Comparison of ENCODE assay signal across 40 cellular contexts in genomic region chr1:105964879-105965278, GRCh38.
"Had no signal": no experiment of that assay in that cellular context is flagged by ENCODE, and none has a peak within 500 bp of the region (broad histone marks: within the 10 kb centered on the region; RNA-seq: fewer than 3 reads in every experiment).

No MANE protein-coding gene starts in this region.

- H3K27me3 Mint-ChIP-seq: activated naive CD4-positive, alpha-beta T cell treated with anti-CD3 and anti-CD28 coated beads, Interleukin-2, amount 10 ng/mL, durations not matched to agents 7 days and 5 days; activated naive CD4-positive, alpha-beta T cell treated with anti-CD3 and anti-CD28 coated beads, Interleukin-2, amount 50 U/mL, for 24 hours; activated naive CD8-positive, alpha-beta T cell; activated naive CD8-positive, alpha-beta T cell treated with anti-CD3 and anti-CD28 coated beads for 36 hours; activated naive CD8-positive, alpha-beta T cell treated with anti-CD3 and anti-CD28 coated beads, Interleukin-2, amount 10 ng/mL, durations not matched to agents 7 days and 5 days; activated naive CD8-positive, alpha-beta T cell treated with anti-CD3 and anti-CD28 coated beads, Interleukin-2, amount 50 U/mL, for 24 hours; activated T-cell treated with anti-CD3 and anti-CD28 coated beads, Interleukin-2, amount 50 U/mL, for 24 hours; activated T-helper 17 cell treated with anti-CD3 and anti-CD28 coated beads, Interleukin-2, amount 50 U/mL, for 72 hours; brain; central memory CD8-positive, alpha-beta T cell had no signal

- H3K27ac Mint-ChIP-seq: activated naive CD4-positive, alpha-beta T cell treated with anti-CD3 and anti-CD28 coated beads for 36 hours; activated naive CD4-positive, alpha-beta T cell treated with anti-CD3 and anti-CD28 coated beads, Interleukin-2, amount 10 ng/mL, durations not matched to agents 7 days and 5 days; activated naive CD4-positive, alpha-beta T cell treated with anti-CD3 and anti-CD28 coated beads, Interleukin-2, amount 50 U/mL, for 24 hours; activated naive CD4-positive, alpha-beta T cell treated with anti-CD3 and anti-CD28 coated beads, Interleukin-2, amount 50 U/mL, for 72 hours; activated naive CD8-positive, alpha-beta T cell; activated naive CD8-positive, alpha-beta T cell treated with anti-CD3 and anti-CD28 coated beads for 36 hours; activated naive CD8-positive, alpha-beta T cell treated with anti-CD3 and anti-CD28 coated beads, Interleukin-2, amount 10 ng/mL, durations not matched to agents 7 days and 5 days; activated naive CD8-positive, alpha-beta T cell treated with anti-CD3 and anti-CD28 coated beads, Interleukin-2, amount 50 U/mL, for 24 hours; activated T-cell treated with anti-CD3 and anti-CD28 coated beads, Interleukin-2, amount 50 U/mL, for 24 hours; activated T-cell treated with anti-CD3 and anti-CD28 coated beads, Interleukin-2, amount 50 U/mL, for 72 hours; activated T-helper 1 cell treated with anti-CD3 and anti-CD28 coated beads, Interleukin-12 subunit alpha, Interleukin-12 subunit beta, Interleukin-2, Interleukin-4 antibody, amounts not matched to agents 30 ng/mL and 10 ng/mL and 1 ng/mL, durations not matched to agents 14 hours and 24 hours and 36 hours; activated T-helper 17 cell treated with anti-CD3 and anti-CD28 coated beads, Interleukin-2, amount 50 U/mL, for 72 hours; activated T-helper 2 cell treated with anti-CD3 and anti-CD28 coated beads, Interferon-gamma antibody, Interleukin-2, Interleukin-4, amounts not matched to agents 10 μg/mL and 5 μg/mL and 100 μg/mL, durations not matched to agents 14 hours and 24 hours and 36 hours; brain had no signal

- H3K4me3 ChIP-seq: adrenal gland, ascending aorta, body of pancreas, breast epithelium, cardiac muscle cell had no signal

- ATAC-seq: activated naive CD4-positive, alpha-beta T cell treated with anti-CD3 and anti-CD28 coated beads, Interleukin-2, amount 50 U/mL, for 72 hours; activated naive CD8-positive, alpha-beta T cell treated with anti-CD3 and anti-CD28 coated beads, Interleukin-2, amount 50 U/mL, for 24 hours; activated T-cell treated with anti-CD3 and anti-CD28 coated beads, Interleukin-2, amount 50 U/mL, for 4 hours; activated T-cell treated with anti-CD3 and anti-CD28 coated beads, Interleukin-2, amount 50 U/mL, for 72 hours; activated T-helper 17 cell treated with anti-CD3 and anti-CD28 coated beads, Interleukin-2, amount 50 U/mL, for 72 hours; body of pancreas had no signal

- H3K36me3 ChIP-seq: adrenal gland, ascending aorta, brain microvascular endothelial cell, breast epithelium, cardiac muscle cell had no signal

- FAIRE-seq: astrocyte, bronchial epithelial cell had no signal

- H3K4me1 ChIP-seq: adrenal gland, ascending aorta, body of pancreas, breast epithelium had no signal

- H3K4me1 Mint-ChIP-seq: activated naive CD4-positive, alpha-beta T cell treated with anti-CD3 and anti-CD28 coated beads, Interleukin-2, amount 10 ng/mL, durations not matched to agents 7 days and 5 days; activated naive CD4-positive, alpha-beta T cell treated with anti-CD3 and anti-CD28 coated beads, Interleukin-2, amount 50 U/mL, for 24 hours; activated naive CD8-positive, alpha-beta T cell treated with anti-CD3 and anti-CD28 coated beads for 36 hours; activated naive CD8-positive, alpha-beta T cell treated with anti-CD3 and anti-CD28 coated beads, Interleukin-2, amount 10 ng/mL, durations not matched to agents 7 days and 5 days; activated naive CD8-positive, alpha-beta T cell treated with anti-CD3 and anti-CD28 coated beads, Interleukin-2, amount 50 U/mL, for 24 hours; activated T-helper 17 cell treated with anti-CD3 and anti-CD28 coated beads, Interleukin-2, amount 50 U/mL, for 72 hours; brain; central memory CD8-positive, alpha-beta T cell had no signal

- H3K9me3 ChIP-seq: adrenal gland, ascending aorta, body of pancreas, breast epithelium had no signal

- H3K4me3 Mint-ChIP-seq: activated naive CD4-positive, alpha-beta T cell treated with anti-CD3 and anti-CD28 coated beads for 36 hours; activated naive CD4-positive, alpha-beta T cell treated with anti-CD3 and anti-CD28 coated beads, Interleukin-2, amount 10 ng/mL, durations not matched to agents 7 days and 5 days; activated naive CD4-positive, alpha-beta T cell treated with anti-CD3 and anti-CD28 coated beads, Interleukin-2, amount 50 U/mL, for 24 hours; activated naive CD8-positive, alpha-beta T cell; activated naive CD8-positive, alpha-beta T cell treated with anti-CD3 and anti-CD28 coated beads for 36 hours; activated naive CD8-positive, alpha-beta T cell treated with anti-CD3 and anti-CD28 coated beads, Interleukin-2, amount 10 ng/mL, durations not matched to agents 7 days and 5 days; activated naive CD8-positive, alpha-beta T cell treated with anti-CD3 and anti-CD28 coated beads, Interleukin-2, amount 50 U/mL, for 24 hours; activated T-cell treated with anti-CD3 and anti-CD28 coated beads, Interleukin-2, amount 50 U/mL, for 24 hours; activated T-cell treated with anti-CD3 and anti-CD28 coated beads, Interleukin-2, amount 50 U/mL, for 4 hours; activated T-cell treated with anti-CD3 and anti-CD28 coated beads, Interleukin-2, amount 50 U/mL, for 72 hours; activated T-helper 1 cell treated with anti-CD3 and anti-CD28 coated beads, Interleukin-12 subunit alpha, Interleukin-12 subunit beta, Interleukin-2, Interleukin-4 antibody, amounts not matched to agents 30 ng/mL and 10 ng/mL and 1 ng/mL, durations not matched to agents 14 hours and 24 hours and 36 hours; activated T-helper 17 cell treated with anti-CD3 and anti-CD28 coated beads, Interleukin-2, amount 50 U/mL, for 72 hours; brain; central memory CD8-positive, alpha-beta T cell had no signal

- H3K27ac ChIP-seq: adrenal gland, ascending aorta, body of pancreas, brain microvascular endothelial cell, breast epithelium, cardiac muscle cell had no signal

- H3K27me3 ChIP-seq: adrenal gland, ascending aorta, body of pancreas, brain microvascular endothelial cell, breast epithelium, cardiac muscle cell had no signal

- DNase-seq: activated effector memory CD4-positive, alpha-beta T cell treated with anti-CD3 and anti-CD28 coated beads, Interleukin-2, amount 50 U/mL, for 16 hours; activated effector memory CD4-positive, alpha-beta T cell treated with Interleukin-2 at 50 U/mL for 16 hours; activated gamma-delta T cell; activated gamma-delta T cell treated with Interleukin-2 at 50 U/mL for 16 hours; activated naive CD4-positive, alpha-beta T cell; activated naive CD4-positive, alpha-beta T cell treated with anti-CD3 and anti-CD28 coated beads for 36 hours; activated naive CD4-positive, alpha-beta T cell treated with anti-CD3 and anti-CD28 coated beads, Interleukin-2, amount 10 ng/mL, durations not matched to agents 7 days and 5 days; activated naive CD4-positive, alpha-beta T cell treated with anti-CD3 and anti-CD28 coated beads, Interleukin-2, amount 50 U/mL, for 16 hours; activated naive CD4-positive, alpha-beta T cell treated with Interleukin-2 at 50 U/mL for 16 hours; activated naive CD8-positive, alpha-beta T cell treated with anti-CD3 and anti-CD28 coated beads for 36 hours; activated naive CD8-positive, alpha-beta T cell treated with anti-CD3 and anti-CD28 coated beads, Interleukin-2, amount 10 ng/mL, durations not matched to agents 7 days and 5 days; activated naive CD8-positive, alpha-beta T cell treated with anti-CD3 and anti-CD28 coated beads, Interleukin-2, amount 50 U/mL, for 24 hours; activated T-cell treated with anti-CD3 and anti-CD28 coated beads, Interleukin-2, amount 50 U/mL, for 1 hour; activated T-cell treated with anti-CD3 and anti-CD28 coated beads, Interleukin-2, amount 50 U/mL, for 24 hours; activated T-cell treated with anti-CD3 and anti-CD28 coated beads, Interleukin-2, amount 50 U/mL, for 4 hours; activated T-cell treated with anti-CD3 and anti-CD28 coated beads, Interleukin-2, amount 50 U/mL, for 48 hours; activated T-cell treated with anti-CD3 and anti-CD28 coated beads, Interleukin-2, amount 50 U/mL, for 72 hours; adrenal gland; amniotic stem cell; amygdala; anterior cingulate cortex; aorta; body of pancreas; brain microvascular endothelial cell; caudate nucleus; central memory CD4-positive, alpha-beta T cell; cerebellar nuclear complex had no signal
